Comparison of ENCODE assay signal across 17 cellular contexts in the genomic region with DNA sequence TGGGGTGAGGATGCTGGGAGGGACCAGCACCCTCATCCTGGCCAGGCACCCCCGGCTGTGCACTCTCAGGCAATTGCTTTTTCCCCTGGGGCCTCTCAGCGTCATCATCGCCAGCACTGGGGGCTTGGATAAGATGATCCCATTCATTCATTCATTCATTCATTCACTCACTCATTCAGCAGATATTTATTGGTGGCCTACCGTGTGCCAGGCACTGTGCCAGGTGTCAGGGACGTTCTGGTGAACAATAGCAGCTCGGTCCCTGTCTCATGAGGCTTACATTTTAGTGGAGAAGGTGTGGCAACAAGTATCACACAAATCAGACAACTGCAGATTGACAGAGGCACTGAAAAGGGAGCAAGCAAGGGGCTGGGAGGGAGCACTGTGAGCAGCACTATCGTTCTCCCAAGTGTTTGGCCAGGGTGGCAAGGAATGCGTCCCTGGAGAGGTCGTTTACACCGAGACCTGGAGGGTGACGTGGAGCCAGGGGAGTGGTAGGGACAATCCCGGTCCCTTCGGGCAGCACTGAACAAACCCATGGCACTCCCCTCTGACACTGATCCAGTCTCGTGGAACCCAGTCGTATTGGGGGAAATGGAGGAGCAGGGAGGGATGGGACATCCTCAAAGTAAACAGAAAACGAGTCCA.
DNase-seq lines count a peak whose midpoint lies in the region; ATAC-seq and TF ChIP-seq lines count a peak whose summit lies in the region.
"Had no signal": no experiment of that assay in that cellular context is flagged by ENCODE, and none has a peak within 500 bp of the region (broad histone marks: within the 10 kb centered on the region; RNA-seq: fewer than 3 reads in every experiment).

No MANE protein-coding gene starts in this region.

- H3K36me3 Mint-ChIP-seq in activated T-cell treated with anti-CD3 and anti-CD28 coated beads, Interleukin-2, amount 50 U/mL, for 24 hours (ENCODE audit: low read depth), result no peaks in the 10 kb centered on the region
- no peaks in the 10 kb centered on the region for H3K36me3 Mint-ChIP-seq in activated T-cell treated with anti-CD3 and anti-CD28 coated beads, Interleukin-2, amount 50 U/mL, for 72 hours (ENCODE audit: insufficient read depth in 2 of 2)

- POLR2A ChIA-PET in PC-3 (lab: Charles Lee; ENCODE audit: unreplicated experiment), result no interaction called here

- no peaks in the 10 kb centered on the region for H3K9me2 ChIP-seq in PC-3 (replicated peaks; ENCODE audit: low read length)

- no peaks in the 10 kb centered on the region for H3K9me3 ChIP-seq in PC-3 (ENCODE audit: low read length)
- H3K9me3 ChIP-seq in spleen, result peaks cover 0 to 7% (median 0%) of the 10 kb centered on the region in 8 donors
- H3K9me3 ChIP-seq: A549, HAP-1 had no signal

- no peaks in the 10 kb centered on the region for H3K36me3 ChIP-seq in PC-3 (ENCODE audit: low read depth, low read length)
- no peaks in the 10 kb centered on the region for H3K36me3 ChIP-seq in spleen
- H3K36me3 ChIP-seq: HAP-1 had no signal

- H3K27ac Mint-ChIP-seq in activated T-cell treated with anti-CD3 and anti-CD28 coated beads, Interleukin-2, amount 50 U/mL, for 24 hours, result no peak overlapping the region
- H3K27ac Mint-ChIP-seq in activated T-cell treated with anti-CD3 and anti-CD28 coated beads, Interleukin-2, amount 50 U/mL, for 72 hours, result no peak overlapping the region

- DNase-seq in activated T-cell treated with anti-CD3 and anti-CD28 coated beads, Interleukin-2, amount 50 U/mL, for 24 hours, result peak; percentile 22
- DNase-seq in activated T-cell treated with anti-CD3 and anti-CD28 coated beads, Interleukin-2, amount 50 U/mL, for 72 hours, result no peak
- DNase-seq in PC-3 (no peak), islet precursor cell (peak; percentile 37), spleen (peak; percentile 29), ACHN (no peak), COLO668 (lab: John Stamatoyannopoulos, UW; ENCODE audit: unreplicated experiment) (no peak)
- DNase-seq: DMS153, MV-4-11, NCI-H1436, NCI-H2029 treated with DMSO at 0.1 percent for 48 hours, NCI-H2171 treated with DMSO at 0.1 percent for 48 hours, NCI-H446 treated with DMSO at 0.1 percent for 48 hours had no signal

- no peaks in the 10 kb centered on the region for H4K20me1 ChIP-seq in PC-3 (ENCODE audit: low read length)

- H3K27ac ChIP-seq in PC-3 (ENCODE audit: low read length) (no peak overlapping the region), spleen (peak overlapping the region in 6 of 8 donors; percentile 13 to 65 (median 44))
- H3K27ac ChIP-seq: A549, C4-2B had no signal

- H3K4me2 ChIP-seq in PC-3 (ENCODE audit: low read length), result peak overlapping the region; percentile 79
- H3K4me2 ChIP-seq: A549 had no signal

- no peak overlapping the region for H3K4me3 Mint-ChIP-seq in activated T-cell treated with anti-CD3 and anti-CD28 coated beads, Interleukin-2, amount 50 U/mL, for 24 hours
- peak overlapping the region in 1 of 2 donors; percentile 11 for H3K4me3 Mint-ChIP-seq in activated T-cell treated with anti-CD3 and anti-CD28 coated beads, Interleukin-2, amount 50 U/mL, for 72 hours

- H3K27me3 ChIP-seq in PC-3 (ENCODE audit: low read length) (peaks cover 57% of the 10 kb centered on the region), spleen (replicated peaks in 1 of 7) (peaks cover 0 to 42% (median 0%) of the 10 kb centered on the region in 7 donors)

- peaks cover 13% of the 10 kb centered on the region for H3K27me3 Mint-ChIP-seq in activated T-cell treated with anti-CD3 and anti-CD28 coated beads, Interleukin-2, amount 50 U/mL, for 24 hours
- peaks cover 7% of the 10 kb centered on the region for H3K27me3 Mint-ChIP-seq in activated T-cell treated with anti-CD3 and anti-CD28 coated beads, Interleukin-2, amount 50 U/mL, for 72 hours (ENCODE audit: low read depth)

- no peak for TF ChIP-seq CTCF in PC-3 (conservative IDR thresholded peaks at IDR 0.05; ENCODE audit: low read depth, low read length)
- TF ChIP-seq CTCF in spleen (IDR thresholded peaks at IDR 0.05 in 8 of 11, conservative IDR thresholded peaks at IDR 0.05 in 3 of 11), result no peak

- ATAC-seq in activated T-cell treated with anti-CD3 and anti-CD28 coated beads, Interleukin-2, amount 50 U/mL, for 72 hours (replicated peaks in 1 of 2), result no peak
- ATAC-seq in PC-3, result no peak; the same call in none of the 2 replicates
- no peak for ATAC-seq in HG03045 (IDR thresholded peaks at IDR 0.05; ENCODE audit: unreplicated experiment)
- ATAC-seq: A549 had no signal

- H2AFZ ChIP-seq in PC-3 (ENCODE audit: low read length), result peak overlapping the region; percentile 79

- intact Hi-C loops in PC-3 (cut with micrococcal nuclease), result no loop called here
- intact Hi-C loops in spleen (cut with DNase I; ENCODE audit: low total_unique reads), result no loop called here

- CTCF ChIA-PET in PC-3 (lab: Charles Lee), result no interaction called here

- H3K4me1 Mint-ChIP-seq in activated T-cell treated with anti-CD3 and anti-CD28 coated beads, Interleukin-2, amount 50 U/mL, for 24 hours (ENCODE audit: low read depth), result no peaks in the 10 kb centered on the region
- no peaks in the 10 kb centered on the region for H3K4me1 Mint-ChIP-seq in activated T-cell treated with anti-CD3 and anti-CD28 coated beads, Interleukin-2, amount 50 U/mL, for 72 hours (ENCODE audit: low read depth)

- H3K79me2 ChIP-seq in PC-3 (ENCODE audit: low read length), result no peaks in the 10 kb centered on the region

- WGBS in spleen, 5 donors, result 71 to 82% (median 76%) methylated on average over 14 to 16 of the region's 16 CpGs

- H3K9me3 Mint-ChIP-seq in activated T-cell treated with anti-CD3 and anti-CD28 coated beads, Interleukin-2, amount 50 U/mL, for 24 hours, result no peaks in the 10 kb centered on the region
- H3K9me3 Mint-ChIP-seq in activated T-cell treated with anti-CD3 and anti-CD28 coated beads, Interleukin-2, amount 50 U/mL, for 72 hours, result no peaks in the 10 kb centered on the region

- H3K9ac ChIP-seq in PC-3 (ENCODE audit: low read length), result no peak overlapping the region

- H3K4me1 ChIP-seq in PC-3 (ENCODE audit: insufficient read depth, low read length) (peaks cover 7% of the 10 kb centered on the region; the same call in 1 of the 2 replicates), spleen (peaks cover 0 to 3% (median 0%) of the 10 kb centered on the region in 6 donors)
- H3K4me1 ChIP-seq: A549, HAP-1 had no signal

- H3K4me3 ChIP-seq in PC-3 (ENCODE audit: low read length), result peak overlapping the region; percentile 60; the same call in 1 of the 2 replicates
- no peak overlapping the region for H3K4me3 ChIP-seq in spleen
- H3K4me3 ChIP-seq: A549, HAP-1 had no signal

- no peaks in the 10 kb centered on the region for H3F3A ChIP-seq in PC-3 (ENCODE audit: low read length, unreplicated experiment)

- TF ChIP-seq POLR2A in spleen (IDR thresholded peaks at IDR 0.05), result no peak

- BruUV-seq in PC-3 (replicated peaks; lab: Mats Ljungman, UMichigan), result no TSS peak

- in situ Hi-C loops in ACHN (cut with HindIII; ENCODE audit: low pct_ligation_motif_present, low pct_unique_long_range_greater_than_20kb, low sequenced_read_pairs), result no loop called here

Comparison
In these comparisons a context has a peak if more than half of its experiments do, and no peak if none do; other contexts are left out.
1. DNase-seq: peak in activated T-cell treated with anti-CD3 and anti-CD28 coated beads, Interleukin-2, amount 50 U/mL, for 24 hours (single experiment), islet precursor cell (single experiment) and spleen (single experiment); none in activated T-cell treated with anti-CD3 and anti-CD28 coated beads, Interleukin-2, amount 50 U/mL, for 72 hours (0 of 2), PC-3 (single experiment), ACHN (single experiment) and COLO668 (single experiment).